ENCODE assay signal across 6 cellular contexts in the genomic region with DNA sequence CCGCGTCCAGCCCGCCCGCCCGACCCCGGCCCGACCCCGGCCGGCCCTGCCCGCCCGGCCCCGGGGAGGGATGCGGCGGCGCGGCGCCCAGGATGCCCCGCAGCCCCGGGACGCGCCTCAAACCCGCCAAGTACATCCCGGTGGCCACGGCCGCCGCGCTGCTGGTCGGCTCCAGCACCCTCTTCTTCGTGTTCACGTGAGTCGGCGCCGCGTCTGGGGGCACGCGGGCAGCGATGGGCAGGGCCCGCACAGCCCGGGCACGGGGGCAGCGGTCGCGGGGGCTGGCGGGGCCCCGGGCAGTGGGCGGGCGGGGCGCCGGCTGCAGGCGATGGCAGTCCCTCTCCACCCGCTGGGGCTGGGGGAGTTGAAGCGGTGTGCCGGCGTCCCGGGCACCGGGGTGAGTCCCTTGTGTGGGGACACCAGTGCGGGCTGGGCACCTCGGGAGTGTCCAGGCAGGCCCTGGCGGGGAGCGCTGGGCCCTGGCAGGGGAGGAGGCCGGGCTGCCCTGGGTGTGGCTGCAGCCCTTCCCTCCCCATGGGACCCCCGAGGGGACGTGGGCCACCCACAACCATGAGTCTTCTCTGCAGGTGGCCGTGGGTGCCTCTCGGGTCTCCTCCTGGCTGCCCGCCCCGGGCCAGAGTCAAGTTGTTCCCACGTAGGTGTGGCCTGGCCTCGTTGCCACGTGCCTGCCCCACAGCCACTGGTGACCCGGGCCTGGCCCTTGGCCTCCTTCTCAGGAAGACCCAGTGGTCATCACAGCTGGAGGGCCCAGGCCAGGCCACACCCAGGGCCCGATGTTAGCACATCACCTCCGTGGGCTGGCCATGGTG. TPM values are rescaled to one million over a fixed set of nuclear protein-coding genes. Genes with fewer than 3 reads are reported as not detected.
DNase-seq lines count a peak whose midpoint lies in the region; ATAC-seq and TF ChIP-seq lines count a peak whose summit lies in the region.

No MANE protein-coding gene starts in this region.

- no peak for TF ChIP-seq CTCF in right lobe of liver (IDR thresholded peaks at IDR 0.05)

- H3K27me3 ChIP-seq in right lobe of liver: no peaks in the 10 kb centered on the region

- H3K27ac ChIP-seq in right lobe of liver: peak overlapping the region in 2 of 3 donors; percentile 2 to 21

- no peak for TF ChIP-seq POLR2A in right lobe of liver (IDR thresholded peaks at IDR 0.05)

- no peak overlapping the region for H3K27ac Mint-ChIP-seq in activated T-helper 2 cell treated with anti-CD3 and anti-CD28 coated beads, Interferon-gamma antibody, Interleukin-2, Interleukin-4, amounts not matched to agents 10 μg/mL and 5 μg/mL and 100 μg/mL, durations not matched to agents 14 hours and 24 hours and 36 hours

- ATAC-seq in HG02571 (IDR thresholded peaks at IDR 0.05; ENCODE audit: unreplicated experiment): peak; percentile 12
- peak in 3 of 4 donors; percentile 6 to 14 (median 8) for ATAC-seq in right lobe of liver
- ATAC-seq in HG02610 (IDR thresholded peaks at IDR 0.05; ENCODE audit: unreplicated experiment): no peak

- H3K4me3 ChIP-seq in right lobe of liver: peak overlapping the region; percentile 53 to 96 (median 87)

- no peaks in the 10 kb centered on the region for H3K9me3 Mint-ChIP-seq in activated T-helper 2 cell treated with anti-CD3 and anti-CD28 coated beads, Interferon-gamma antibody, Interleukin-2, Interleukin-4, amounts not matched to agents 10 μg/mL and 5 μg/mL and 100 μg/mL, durations not matched to agents 14 hours and 24 hours and 36 hours

- 0% methylated on average over 4 of the region's 73 CpGs for WGBS in right lobe of liver (ENCODE audit: insufficient coverage, low coverage, low lambda C conversion rate, missing lambda C conversion rate)

- intact Hi-C loops in activated T-helper 2 cell treated with anti-CD3 and anti-CD28 coated beads, Interferon-gamma antibody, Interleukin-2, Interleukin-4, amounts not matched to agents 10 μg/mL and 5 μg/mL and 100 μg/mL, durations not matched to agents 14 hours and 24 hours and 36 hours (cut with micrococcal nuclease): loop anchor here (1.0 kb wide), 1 partner anchor 15 kb away; the partner anchor contains the start of gene TRMT2A
- intact Hi-C loops in right lobe of liver (cut with DNase I): no loop called here

- H3K36me3 Mint-ChIP-seq in activated T-helper 2 cell treated with anti-CD3 and anti-CD28 coated beads, Interferon-gamma antibody, Interleukin-2, Interleukin-4, amounts not matched to agents 10 μg/mL and 5 μg/mL and 100 μg/mL, durations not matched to agents 14 hours and 24 hours and 36 hours (ENCODE audit: low read depth): peaks cover 11% of the 10 kb centered on the region

- DNase-seq in activated T-helper 2 cell treated with anti-CD3 and anti-CD28 coated beads, Interferon-gamma antibody, Interleukin-2, Interleukin-4, amounts not matched to agents 10 μg/mL and 5 μg/mL and 100 μg/mL, durations not matched to agents 14 hours and 24 hours and 36 hours (ENCODE audit: low spot score): no peak
- peak in 2 of 3 donors; percentile 57 to 68 for DNase-seq in right lobe of liver
- DNase-seq in medulla oblongata (ENCODE audit: extremely low spot score): no peak
- no peak for DNase-seq in NCI-H128 (lab: John Stamatoyannopoulos, UW; ENCODE audit: unreplicated experiment)

- H3K36me3 ChIP-seq in right lobe of liver: no peaks in the 10 kb centered on the region

- H3K9me3 ChIP-seq in right lobe of liver: no peaks in the 10 kb centered on the region

- peak overlapping the region; percentile 77 for H3K4me3 Mint-ChIP-seq in activated T-helper 2 cell treated with anti-CD3 and anti-CD28 coated beads, Interferon-gamma antibody, Interleukin-2, Interleukin-4, amounts not matched to agents 10 μg/mL and 5 μg/mL and 100 μg/mL, durations not matched to agents 14 hours and 24 hours and 36 hours (ENCODE audit: low read depth)

- H3K4me1 ChIP-seq in right lobe of liver: peaks cover 0 to 29% (median 14%) of the 10 kb centered on the region in 4 donors

- no peaks in the 10 kb centered on the region for H3K27me3 Mint-ChIP-seq in activated T-helper 2 cell treated with anti-CD3 and anti-CD28 coated beads, Interferon-gamma antibody, Interleukin-2, Interleukin-4, amounts not matched to agents 10 μg/mL and 5 μg/mL and 100 μg/mL, durations not matched to agents 14 hours and 24 hours and 36 hours (ENCODE audit: low read depth)

- peaks cover 14% of the 10 kb centered on the region for H3K4me1 Mint-ChIP-seq in activated T-helper 2 cell treated with anti-CD3 and anti-CD28 coated beads, Interferon-gamma antibody, Interleukin-2, Interleukin-4, amounts not matched to agents 10 μg/mL and 5 μg/mL and 100 μg/mL, durations not matched to agents 14 hours and 24 hours and 36 hours (ENCODE audit: low read depth)

RNA-seq across cellular contexts. Expression of gene ZDHHC8, which starts 0.5 kb away (rescaled TPM):
- total RNA-seq in activated T-helper 2 cell treated with anti-CD3 and anti-CD28 coated beads, Interferon-gamma antibody, Interleukin-2, Interleukin-4, amounts not matched to agents 10 μg/mL and 5 μg/mL and 100 μg/mL, durations not matched to agents 14 hours and 24 hours and 36 hours: 77.3 and 82.4 TPM in 2 replicates
- 10 to 100 TPM; 11.4 to 39.0 (median 28.7) TPM for total RNA-seq in right lobe of liver

RNA-seq across cellular contexts. Expression of gene TRMT2A, which starts 15.0 kb away (rescaled TPM):
- 94.1 and 103 TPM in 2 replicates for total RNA-seq in activated T-helper 2 cell treated with anti-CD3 and anti-CD28 coated beads, Interferon-gamma antibody, Interleukin-2, Interleukin-4, amounts not matched to agents 10 μg/mL and 5 μg/mL and 100 μg/mL, durations not matched to agents 14 hours and 24 hours and 36 hours
- 10 to 100 TPM; 26.9 to 54.6 (median 29.1) TPM for total RNA-seq in right lobe of liver

RNA-seq across cellular contexts. Expression of gene RANBP1, which starts 16.2 kb away (rescaled TPM):
- total RNA-seq in activated T-helper 2 cell treated with anti-CD3 and anti-CD28 coated beads, Interferon-gamma antibody, Interleukin-2, Interleukin-4, amounts not matched to agents 10 μg/mL and 5 μg/mL and 100 μg/mL, durations not matched to agents 14 hours and 24 hours and 36 hours: 444 and 452 TPM in 2 replicates
- 100 to 1,000 TPM in 2 of 6 experiments, 10 to 100 TPM in 4; 39.5 to 224 (median 52.2) TPM for total RNA-seq in right lobe of liver

RNA-seq across cellular contexts. Expression of gene CCDC188, which starts 18.8 kb away (rescaled TPM):
- 0.11 TPM in 1 of 2 replicates, not detected in the other for total RNA-seq in activated T-helper 2 cell treated with anti-CD3 and anti-CD28 coated beads, Interferon-gamma antibody, Interleukin-2, Interleukin-4, amounts not matched to agents 10 μg/mL and 5 μg/mL and 100 μg/mL, durations not matched to agents 14 hours and 24 hours and 36 hours
- not detected for total RNA-seq in right lobe of liver

RNA-seq across cellular contexts. Expression of gene DGCR8, which starts 52.0 kb away (rescaled TPM):
- total RNA-seq in activated T-helper 2 cell treated with anti-CD3 and anti-CD28 coated beads, Interferon-gamma antibody, Interleukin-2, Interleukin-4, amounts not matched to agents 10 μg/mL and 5 μg/mL and 100 μg/mL, durations not matched to agents 14 hours and 24 hours and 36 hours: 63.1 and 66.4 TPM in 2 replicates
- 10 to 100 TPM; 11.4 to 27.2 (median 16.1) TPM for total RNA-seq in right lobe of liver

Comparison
In these comparisons a context has a peak if more than half of its experiments do, and no peak if none do; other contexts are left out.
1. DNase-seq: peak in right lobe of liver (2 of 3); none in activated T-helper 2 cell treated with anti-CD3 and anti-CD28 coated beads, Interferon-gamma antibody, Interleukin-2, Interleukin-4, amounts not matched to agents 10 μg/mL and 5 μg/mL and 100 μg/mL, durations not matched to agents 14 hours and 24 hours and 36 hours (single experiment), medulla oblongata (single experiment) and NCI-H128 (single experiment).